In the genomic region with DNA sequence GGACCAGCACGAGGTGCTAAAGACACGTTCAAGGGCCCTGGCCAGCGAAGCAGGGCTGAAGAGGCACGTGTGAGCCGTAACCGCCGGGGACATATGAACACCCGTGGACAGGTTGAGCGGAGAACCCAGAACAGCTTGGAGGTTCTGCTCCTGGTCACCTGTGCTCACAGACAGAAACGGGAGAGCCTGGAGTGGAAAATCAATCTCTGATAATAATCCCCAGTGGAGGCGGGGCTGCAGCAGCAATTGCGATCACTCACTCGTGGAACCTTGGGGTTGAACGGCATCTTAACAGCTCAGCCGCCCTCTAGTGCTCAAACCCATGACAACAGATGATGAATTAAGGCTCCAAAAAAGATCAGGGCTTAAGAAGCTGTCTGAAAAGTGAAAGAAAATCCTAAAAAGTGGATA, we compare ENCODE assay signal across 8 cellular contexts. TPM values are rescaled to one million over a fixed set of nuclear protein-coding genes. Genes with fewer than 3 reads are reported as not detected.
DNase-seq lines count a peak whose midpoint lies in the region; ATAC-seq and TF ChIP-seq lines count a peak whose summit lies in the region.

No MANE protein-coding gene starts in this region.

- in situ Hi-C loops in transverse colon (cut with MboI; ENCODE audit: low pct_ligation_motif_present in 1 of 4, low pct_unique_long_range_greater_than_20kb in 1 of 4, low sequenced_read_pairs in 3 of 4), result loop anchor here in 2 of 4 donors (10.0 kb wide), 1 partner anchor 167 kb away; no protein-coding TSS in a partner anchor

- H3K36me3 Mint-ChIP-seq in chondrocyte (ENCODE audit: low read depth), result peaks cover 62% of the 10 kb centered on the region

- H3K4me3 ChIP-seq in AG04450 (ENCODE audit: low read depth, low read length) (no peak overlapping the region), spleen (no peak overlapping the region), transverse colon (no peak overlapping the region)

- H3K9me3 ChIP-seq in AG04450 (ENCODE audit: control insufficient read depth, insufficient read depth, low read length) (no peaks in the 10 kb centered on the region), spleen (no peaks in the 10 kb centered on the region), transverse colon (no peaks in the 10 kb centered on the region)

- no peak for TF ChIP-seq EP300 in transverse colon (IDR thresholded peaks at IDR 0.05; ENCODE audit: low read depth)

- H3K9me3 Mint-ChIP-seq in chondrocyte (ENCODE audit: low read depth), result no peaks in the 10 kb centered on the region

- peaks cover 7% of the 10 kb centered on the region for H3K4me1 Mint-ChIP-seq in chondrocyte (ENCODE audit: low read depth)

- H3K27me3 ChIP-seq in AG04450 (ENCODE audit: control insufficient read depth, insufficient read depth, low read length) (no peaks in the 10 kb centered on the region), spleen (replicated peaks in 1 of 7) (no peaks in the 10 kb centered on the region), transverse colon (no peaks in the 10 kb centered on the region)

- WGBS in spleen, 5 donors, result 64 to 75% (median 69%) methylated on average over 15 of the region's 15 CpGs
- 67 to 82% methylated on average over 9 to 15 of the region's 15 CpGs for WGBS in transverse colon (ENCODE audit: low coverage in 1 of 2), 2 donors

- H3K36me3 ChIP-seq in spleen (peaks cover 0 to 95% (median 76%) of the 10 kb centered on the region in 6 donors), transverse colon (peaks cover 0 to 80% (median 36%) of the 10 kb centered on the region in 4 donors)

- DNase-seq in AG04450 (ENCODE audit: low read depth, low spot score) (no peak), T follicular helper cell (ENCODE audit: low read depth) (peak; percentile 39), chondrocyte (ENCODE audit: low spot score) (no peak), spleen (peak; percentile 51), H4 (ENCODE audit: low spot score) (no peak), transverse colon (no peak)

- TF ChIP-seq POLR2A in spleen (IDR thresholded peaks at IDR 0.05) (no peak), transverse colon (IDR thresholded peaks at IDR 0.05) (no peak)

- H3K27ac ChIP-seq in AG04450 (ENCODE audit: low read depth, low read length) (no peak overlapping the region), spleen (no peak overlapping the region), transverse colon (no peak overlapping the region)

- intact Hi-C loops in spleen (cut with DNase I; ENCODE audit: low total_unique reads), result loop anchor here (10.0 kb wide), 1 partner anchor 157 kb away; no protein-coding TSS in a partner anchor
- intact Hi-C loops in transverse colon (cut with DNase I; ENCODE audit: low total_unique reads), result loop anchor here (10.0 kb wide), 1 partner anchor 1973 kb away; no protein-coding TSS in a partner anchor

- POLR2A ChIA-PET in AG04450 (lab: Yijun Ruan, JAX), result no interaction called here

- H3K4me3 Mint-ChIP-seq in chondrocyte (ENCODE audit: unreplicated experiment), result no peak overlapping the region

- H3K27ac Mint-ChIP-seq in chondrocyte (ENCODE audit: unreplicated experiment), result no peak overlapping the region

- H3K27me3 Mint-ChIP-seq in chondrocyte (ENCODE audit: low read depth), result no peaks in the 10 kb centered on the region

- CTCF ChIA-PET in AG04450 (lab: Charles Lee), result interaction anchor here (0.7 to 2.8 kb wide), 8 partner anchors 9 to 169 kb away, joined by 3 to 19 read pairs (median 4); no protein-coding TSS in a partner anchor

- peaks cover 3 to 16% (median 9%) of the 10 kb centered on the region in 6 donors for H3K4me1 ChIP-seq in spleen
- peaks cover 0 to 7% (median 3%) of the 10 kb centered on the region in 4 donors for H3K4me1 ChIP-seq in transverse colon

- peak; percentile 38; the same call in 1 of the 2 replicates for TF ChIP-seq CTCF in AG04450 (IDR thresholded peaks at IDR 0.05; ENCODE audit: low read depth, low read length)
- TF ChIP-seq CTCF in GM12874 (IDR thresholded peaks at IDR 0.05; ENCODE audit: insufficient read depth, low read depth, low read length), result 0 out of 2 replicates have a peak, but pooled peaks have one; percentile 16
- peak; percentile 61 for TF ChIP-seq CTCF in chondrocyte (IDR thresholded peaks at IDR 0.05)
- TF ChIP-seq CTCF in spleen (IDR thresholded peaks at IDR 0.05 in 8 of 11, conservative IDR thresholded peaks at IDR 0.05 in 3 of 11), result peak in 3 of 11 experiments; percentile 21 to 24 (median 21)
- TF ChIP-seq CTCF in transverse colon (IDR thresholded peaks at IDR 0.05), result no peak

- ATAC-seq in GM19023 (IDR thresholded peaks at IDR 0.05; ENCODE audit: unreplicated experiment), result no peak

RNA-seq across cellular contexts. Expression of a gene that starts 25.6 kb away (rescaled TPM):
- polyA plus RNA-seq in AG04450 (2011; rRNA removed) (121 and 125 TPM in 2 replicates), spleen (1 to 10 TPM; 7.2 to 9.5 (median 7.7) TPM)
- 104 and 107 TPM in 2 replicates for polyA minus RNA-seq in AG04450 (2011; rRNA and poly(A)+ RNA removed)
- total RNA-seq in chondrocyte (109 to 119 TPM (median 112 TPM) in 3 replicates), spleen (10 to 100 TPM; 23.6 to 38.3 (median 27.8) TPM), transverse colon (100 to 1,000 TPM in 2 of 4 donors, 10 to 100 TPM in 2; 62.6 to 313 (median 97.1) TPM)
- total RNA-seq in H4 (2014; rRNA removed; shearing (Covaris generic)), result 66.0 and 70.8 TPM in 2 replicates

Comparison
In these comparisons a context has a peak if more than half of its experiments do, and no peak if none do; other contexts are left out.
1. DNase-seq: peak in T follicular helper cell (single experiment) and spleen (single experiment); none in AG04450 (single experiment), chondrocyte (single experiment), H4 (single experiment) and transverse colon (single experiment).
2. CTCF ChIP-seq: peak in AG04450 (single experiment), GM12874 (single experiment) and chondrocyte (single experiment); none in transverse colon (0 of 5).